ENCODE assay signal across 16 cellular contexts in genomic region chr1:40653851-40654537, GRCh38. TPM values are rescaled to one million over a fixed set of nuclear protein-coding genes. Genes with fewer than 3 reads are reported as not detected.
DNase-seq lines count a peak whose midpoint lies in the region; ATAC-seq, FAIRE-seq and TF ChIP-seq lines count a peak whose summit lies in the region.
"Had no signal": no experiment of that assay in that cellular context is flagged by ENCODE, and none has a peak within 500 bp of the region (broad histone marks: within the 10 kb centered on the region; RNA-seq: fewer than 3 reads in every experiment).

No MANE protein-coding gene starts in this region.

- H3K4me3 Mint-ChIP-seq in GM23338, result peak overlapping the region; percentile 73; the same call in 2 of the 3 replicates
- peak overlapping the region; percentile 73 for H3K4me3 Mint-ChIP-seq in nephron progenitor cell
- no peak overlapping the region for H3K4me3 Mint-ChIP-seq in activated CD8-positive, alpha-beta T cell treated with anti-CD3 and anti-CD28 coated beads, Interleukin-2, amount 10 ng/mL, durations not matched to agents 7 days and 5 days

- H3K79me2 ChIP-seq in GM23338 (replicated peaks; ENCODE audit: insufficient read depth), result no peaks in the 10 kb centered on the region
- H3K79me2 ChIP-seq in H1 (ENCODE audit: control insufficient read depth in 1 of 2, insufficient read depth in 2 of 2, low read length in 2 of 2), result no peaks in the 10 kb centered on the region

- peak overlapping the region; percentile 97 for H2BK5ac ChIP-seq in H1 (ENCODE audit: low read depth, low read length)

- H2AK5ac ChIP-seq in H1 (ENCODE audit: low read depth, low read length), result peak overlapping the region; percentile 65; the same call in 1 of the 2 replicates

- H3K36me3 ChIP-seq in GM23338 (ENCODE audit: insufficient read depth), result no peaks in the 10 kb centered on the region
- H3K36me3 ChIP-seq in H1 (ENCODE audit: control insufficient read depth in 2 of 4, insufficient read depth in 4 of 4, low read length in 3 of 4), result no peaks in the 10 kb centered on the region
- H3K36me3 ChIP-seq: left lung had no signal

- TF ChIP-seq CTCF in GM23338 (conservative IDR thresholded peaks at IDR 0.05; ENCODE audit: low read depth in 2 of 2) (no peak), H1 (IDR thresholded peaks at IDR 0.05; ENCODE audit: control extremely low read depth in 1 of 3, insufficient read depth in 1 of 3, low read depth in 1 of 3, low read length in 3 of 3) (no peak), nephron progenitor cell (IDR thresholded peaks at IDR 0.05) (no peak)

- TF ChIP-seq RAD21 in H1 (IDR thresholded peaks at IDR 0.05 in 1 of 2, conservative IDR thresholded peaks at IDR 0.05 in 1 of 2; ENCODE audit: low read depth in 2 of 2, low read length in 2 of 2), result no peak

- peak overlapping the region; percentile 85 for H4K8ac ChIP-seq in H1 (ENCODE audit: extremely low read depth, insufficient read depth, low read length)

- H4K5ac ChIP-seq in H1 (ENCODE audit: insufficient read length, low read depth, low read length), result peak overlapping the region; percentile 81

- H3F3A ChIP-seq in GM23338 (replicated peaks; ENCODE audit: low read depth), result no peaks in the 10 kb centered on the region

- H3K27ac Mint-ChIP-seq in GM23338 (peak overlapping the region; percentile 75), nephron progenitor cell (no peak overlapping the region)
- no peak overlapping the region for H3K27ac Mint-ChIP-seq in activated CD8-positive, alpha-beta T cell treated with anti-CD3 and anti-CD28 coated beads, Interleukin-2, amount 10 ng/mL, durations not matched to agents 7 days and 5 days

- H3K9me3 Mint-ChIP-seq in GM23338, result no peaks in the 10 kb centered on the region
- H3K9me3 Mint-ChIP-seq in nephron progenitor cell, result no peaks in the 10 kb centered on the region
- no peaks in the 10 kb centered on the region for H3K9me3 Mint-ChIP-seq in activated CD8-positive, alpha-beta T cell treated with anti-CD3 and anti-CD28 coated beads, Interleukin-2, amount 10 ng/mL, durations not matched to agents 7 days and 5 days (ENCODE audit: insufficient read depth)

- peak overlapping the region; percentile 86 for H2BK120ac ChIP-seq in H1 (replicated peaks; ENCODE audit: low read depth, low read length)

- no peak overlapping the region for H3K14ac ChIP-seq in H1 (ENCODE audit: insufficient read length)

- H3K27ac ChIP-seq in GM23338 (ENCODE audit: low read depth), result no peak overlapping the region
- peak overlapping the region; percentile 57; the same call in 1 of the 2 replicates for H3K27ac ChIP-seq in H1 (ENCODE audit: low read depth, low read length)
- H3K27ac ChIP-seq: BLaER1, foreskin keratinocyte, left lung had no signal

- H3K4me1 ChIP-seq in GM23338 (ENCODE audit: insufficient read depth), result peaks cover 22% of the 10 kb centered on the region
- H3K4me1 ChIP-seq in H1 (replicated peaks in 1 of 4; ENCODE audit: control insufficient read depth in 3 of 4, insufficient read depth in 4 of 4, low read length in 3 of 4), result peaks cover 13 to 19% (median 17%) of the 10 kb centered on the region in 4 experiments
- H3K4me1 ChIP-seq: left lung had no signal

- peak overlapping the region in 3 of 4 experiments; percentile 3 to 75 (median 72); a peak in 6 of 7 replicates for H3K9ac ChIP-seq in H1 (replicated peaks in 1 of 4; ENCODE audit: extremely low read depth in 1 of 4, low read depth in 3 of 4, low read length in 3 of 4)
- H3K9ac ChIP-seq: BLaER1 had no signal

- no peak overlapping the region for H3K23ac ChIP-seq in H1 (ENCODE audit: insufficient read length)

- H3K18ac ChIP-seq in H1 (ENCODE audit: extremely low read depth, low read length), result peak overlapping the region; percentile 97

- FAIRE-seq in H1 (lab: Jason Lieb, UNC), result no peak

- CTCF ChIA-PET in H1 (lab: Charles Lee; ENCODE audit: partially characterized antibody), result interaction anchor here (0.8 to 37.5 kb wide), 3 partner anchors 11 to 24 kb away, joined by 6 to 684 read pairs (median 201); partner anchors contain the start of gene RIMS3
- CTCF ChIA-PET in activated CD8-positive, alpha-beta T cell treated with anti-CD3 and anti-CD28 coated beads, Interleukin-2, amount 10 ng/mL, durations not matched to agents 7 days and 5 days (lab: Charles Lee), result no interaction called here

- H2BK20ac ChIP-seq in H1 (ENCODE audit: low read length), result peak overlapping the region; percentile 100

- DNase-seq in GM23338 (ENCODE audit: low spot score) (peak; percentile 80), NCI-H2227 (lab: John Stamatoyannopoulos, UW; ENCODE audit: unreplicated experiment) (peak; percentile 70), H1 (ENCODE audit: low read depth in 1 of 2, low spot score in 2 of 2) (peak in 1 of 2 experiments; percentile 83), nephron progenitor cell (peak; percentile 86), DMS53 (lab: John Stamatoyannopoulos, UW) (no peak), HCEC 1CT (no peak)
- no peak for DNase-seq in activated CD8-positive, alpha-beta T cell treated with anti-CD3 and anti-CD28 coated beads, Interleukin-2, amount 10 ng/mL, durations not matched to agents 7 days and 5 days
- DNase-seq: activated T-cell treated with anti-CD3 and anti-CD28 coated beads for 4 hours, dermis blood vessel endothelial cell, EL, foreskin keratinocyte, GOT3, left lung, NCI-H187 had no signal

- H4K20me1 ChIP-seq in GM23338 (replicated peaks; ENCODE audit: insufficient read depth) (peaks cover 6% of the 10 kb centered on the region; the same call in 1 of the 2 replicates), H1 (replicated peaks in 1 of 2; ENCODE audit: control insufficient read depth in 1 of 2, insufficient read depth in 2 of 2, low read length in 2 of 2) (peaks cover 0 to 13% of the 10 kb centered on the region in 2 experiments)

- H3K27me3 Mint-ChIP-seq in GM23338 (ENCODE audit: insufficient read depth, low read depth, poor library complexity), result peaks cover 8% of the 10 kb centered on the region
- peaks cover 4% of the 10 kb centered on the region for H3K27me3 Mint-ChIP-seq in nephron progenitor cell (ENCODE audit: low read depth, poor library complexity)
- H3K27me3 Mint-ChIP-seq in activated CD8-positive, alpha-beta T cell treated with anti-CD3 and anti-CD28 coated beads, Interleukin-2, amount 10 ng/mL, durations not matched to agents 7 days and 5 days (ENCODE audit: low read depth), result peaks cover 6% of the 10 kb centered on the region

- 16% methylated on average over 21 of the region's 35 CpGs; no CpG with 5 or more reads in 1 of the 2 experiments for WGBS in H1 (ENCODE audit: extremely low coverage in 1 of 2, insufficient coverage in 1 of 2, insufficient read length in 1 of 2, insufficient replicate concordance in 2 of 2, low coverage in 1 of 2, low lambda C conversion rate in 2 of 2, missing lambda C conversion rate in 1 of 2), 2 experiments

- POLR2A ChIA-PET in H1 (lab: Charles Lee; ENCODE audit: partially characterized antibody), result interaction anchor here (0.8 to 3.8 kb wide), 7 partner anchors 8 to 40 kb away, joined by 3 to 34 read pairs (median 3); partner anchors contain the start of genes NFYC and RIMS3
- POLR2A ChIA-PET in activated CD8-positive, alpha-beta T cell treated with anti-CD3 and anti-CD28 coated beads, Interleukin-2, amount 10 ng/mL, durations not matched to agents 7 days and 5 days (lab: Charles Lee), result no interaction called here

- H3K36me3 Mint-ChIP-seq in GM23338 (ENCODE audit: low read depth) (peaks cover 5% of the 10 kb centered on the region; the same call in 1 of the 3 replicates), nephron progenitor cell (ENCODE audit: low read depth) (no peaks in the 10 kb centered on the region)
- no peaks in the 10 kb centered on the region for H3K36me3 Mint-ChIP-seq in activated CD8-positive, alpha-beta T cell treated with anti-CD3 and anti-CD28 coated beads, Interleukin-2, amount 10 ng/mL, durations not matched to agents 7 days and 5 days (ENCODE audit: low read depth)

- peak overlapping the region; percentile 72 for H3K4me3 ChIP-seq in GM23338
- peak overlapping the region; percentile 42 to 69 (median 56) for H3K4me3 ChIP-seq in H1 (ENCODE audit: extremely low read depth in 1 of 4, insufficient read depth in 2 of 4, low read depth in 3 of 4, low read length in 4 of 4)
- H3K4me3 ChIP-seq: BLaER1, left lung had no signal

- peaks cover 5% of the 10 kb centered on the region for H3K79me1 ChIP-seq in H1 (ENCODE audit: low read depth, low read length)

- peak overlapping the region; percentile 98 for H4K91ac ChIP-seq in H1 (replicated peaks; ENCODE audit: insufficient read length, low read length)

- peak overlapping the region; percentile 100 for H2BK15ac ChIP-seq in H1 (ENCODE audit: low read length)

- H3K4me2 ChIP-seq in GM23338 (peak overlapping the region; percentile 96), H1 (ENCODE audit: insufficient read depth in 1 of 2, low read depth in 2 of 2, low read length in 2 of 2) (peak overlapping the region; percentile 81 to 88)
- H3K4me2 ChIP-seq: BLaER1 had no signal

- H3K9me3 ChIP-seq in H1 (ENCODE audit: insufficient read depth in 2 of 2, low read depth in 1 of 2, low read length in 1 of 2), result no peaks in the 10 kb centered on the region
- H3K9me3 ChIP-seq: BLaER1, left lung had no signal

- TF ChIP-seq POLR2A in H1 (IDR thresholded peaks at IDR 0.05; ENCODE audit: control extremely low read depth in 1 of 2, low read depth in 2 of 2, low read length in 2 of 2), result peak in 1 of 2 experiments; percentile 47; a peak in 1 of 3 replicates

- no peaks in the 10 kb centered on the region for H3K9me2 ChIP-seq in GM23338 (ENCODE audit: insufficient read depth)

- H2AFZ ChIP-seq in GM23338, result peak overlapping the region; percentile 94
- H2AFZ ChIP-seq in H1 (ENCODE audit: low read length), result peak overlapping the region; percentile 77

- TF ChIP-seq EP300 in H1 (IDR thresholded peaks at IDR 0.05; ENCODE audit: borderline replicate concordance in 1 of 2, low read depth in 2 of 2, low read length in 2 of 2), result no peak

- H2BK12ac ChIP-seq in H1 (ENCODE audit: low read depth, low read length), result peak overlapping the region; percentile 100

- ATAC-seq in GM23338, result peak; percentile 65
- ATAC-seq in activated CD8-positive, alpha-beta T cell treated with anti-CD3 and anti-CD28 coated beads, Interleukin-2, amount 10 ng/mL, durations not matched to agents 7 days and 5 days, result no peak
- no peak for ATAC-seq in GM21423 (IDR thresholded peaks at IDR 0.05; ENCODE audit: unreplicated experiment)
- ATAC-seq: left lung had no signal

- peaks cover 5% of the 10 kb centered on the region for H3K23me2 ChIP-seq in H1 (ENCODE audit: low read depth, low read length)

- H3K56ac ChIP-seq in H1 (replicated peaks; ENCODE audit: insufficient read length, low read depth, low read length), result peak overlapping the region; percentile 18

- H3K4ac ChIP-seq in H1 (replicated peaks; ENCODE audit: insufficient read length, low read depth, low read length), result peak overlapping the region; percentile 96

- H3K4me1 Mint-ChIP-seq in GM23338, result peaks cover 14% of the 10 kb centered on the region
- H3K4me1 Mint-ChIP-seq in nephron progenitor cell, result peaks cover 10% of the 10 kb centered on the region
- peaks cover 5% of the 10 kb centered on the region for H3K4me1 Mint-ChIP-seq in activated CD8-positive, alpha-beta T cell treated with anti-CD3 and anti-CD28 coated beads, Interleukin-2, amount 10 ng/mL, durations not matched to agents 7 days and 5 days (ENCODE audit: low read depth)

- no peaks in the 10 kb centered on the region for H3K27me3 ChIP-seq in GM23338 (ENCODE audit: insufficient read depth)
- H3K27me3 ChIP-seq in H1 (replicated peaks in 1 of 4; ENCODE audit: control insufficient read depth in 3 of 4, extremely low read depth in 1 of 4, insufficient read depth in 3 of 4, low read length in 3 of 4), result no peaks in the 10 kb centered on the region
- H3K27me3 ChIP-seq: BLaER1 had no signal

RNA-seq across cellular contexts. Expression of gene RIMS3, which starts 11.5 kb away (rescaled TPM):
- 19.7 and 27.2 TPM in 2 replicates for total RNA-seq in GM23338 (2014; rRNA removed; shearing (Covaris generic))
- polyA plus RNA-seq in GM23338 (2016; fragmentation: Nextera tagmentation; extraction: Ambion mirVana) (6.9 and 8.7 TPM in 2 replicates), H1 (2011; rRNA removed) (13.3 and 20.6 TPM in 2 replicates)
- 20.6 and 21.0 TPM in 2 replicates for total RNA-seq in H1 (2021; fragmentation: NEBNext Ultra II Directional; extraction: Animal tissue kit (Norgen Biotek cat#: 25700))
- 16.6 TPM for polyA plus RNA-seq in H1 (2011; cell fraction: cytosol; rRNA removed)
- 43.0 TPM for polyA plus RNA-seq in H1 (2011; cell fraction: nucleus; rRNA removed)
- 12.5 to 18.2 TPM (median 14.1 TPM) in 4 replicates for polyA plus RNA-seq in H1 (2012, experiment 1 of 2)
- polyA plus RNA-seq in H1 (2012, experiment 2 of 2), result 12.9 TPM
- 7.6 TPM for polyA plus RNA-seq in H1 (2013, experiment 1 of 2)
- polyA plus RNA-seq in H1 (2013, experiment 2 of 2), result 7.2 TPM
- polyA minus RNA-seq in H1 (2011; rRNA and poly(A)+ RNA removed), result 29.3 and 29.9 TPM in 2 replicates
- polyA minus RNA-seq in H1 (2011; cell fraction: cytosol; rRNA and poly(A)+ RNA removed), result 12.0 TPM
- polyA minus RNA-seq in H1 (2011; cell fraction: nucleus; rRNA and poly(A)+ RNA removed), result 11.7 TPM
- total RNA-seq in activated CD8-positive, alpha-beta T cell treated with anti-CD3 and anti-CD28 coated beads, Interleukin-2, amount 10 ng/mL, durations not matched to agents 7 days and 5 days, result 1 to 10 TPM; 4.7 to 6.2 TPM

RNA-seq across cellular contexts. Expression of gene NFYC, which starts 37.5 kb away (rescaled TPM):
- total RNA-seq in GM23338 (2014; rRNA removed; shearing (Covaris generic)), result 37.8 and 42.7 TPM in 2 replicates
- polyA plus RNA-seq in GM23338 (2016; fragmentation: Nextera tagmentation; extraction: Ambion mirVana) (34.5 and 36.2 TPM in 2 replicates), H1 (2011; rRNA removed) (107 and 124 TPM in 2 replicates)
- total RNA-seq in H1 (2021; fragmentation: NEBNext Ultra II Directional; extraction: Animal tissue kit (Norgen Biotek cat#: 25700)), result 51.1 and 54.1 TPM in 2 replicates
- polyA plus RNA-seq in H1 (2011; cell fraction: cytosol; rRNA removed), result 104 TPM
- 126 TPM for polyA plus RNA-seq in H1 (2011; cell fraction: nucleus; rRNA removed)
- polyA plus RNA-seq in H1 (2012, experiment 1 of 2), result 43.6 to 57.9 TPM (median 56.1 TPM) in 4 replicates
- polyA plus RNA-seq in H1 (2012, experiment 2 of 2), result 37.3 TPM
- polyA plus RNA-seq in H1 (2013, experiment 1 of 2), result 42.0 TPM
- 38.3 TPM for polyA plus RNA-seq in H1 (2013, experiment 2 of 2)
- 76.7 and 111 TPM in 2 replicates for polyA minus RNA-seq in H1 (2011; rRNA and poly(A)+ RNA removed)
- 57.0 TPM for polyA minus RNA-seq in H1 (2011; cell fraction: cytosol; rRNA and poly(A)+ RNA removed)
- polyA minus RNA-seq in H1 (2011; cell fraction: nucleus; rRNA and poly(A)+ RNA removed), result 73.3 TPM
- 10 to 100 TPM; 71.5 to 74.4 TPM for total RNA-seq in activated CD8-positive, alpha-beta T cell treated with anti-CD3 and anti-CD28 coated beads, Interleukin-2, amount 10 ng/mL, durations not matched to agents 7 days and 5 days

Comparison
In these comparisons a context has a peak if more than half of its experiments do, and no peak if none do; other contexts are left out.
1. DNase-seq: peak in GM23338 (single experiment), NCI-H2227 (single experiment) and nephron progenitor cell (single experiment); none in activated CD8-positive, alpha-beta T cell treated with anti-CD3 and anti-CD28 coated beads, Interleukin-2, amount 10 ng/mL, durations not matched to agents 7 days and 5 days (single experiment), DMS53 (single experiment) and HCEC 1CT (single experiment).